ENCODE assay signal across 8 cellular contexts in genomic region chr7:87219545-87220025, GRCh38. TPM values are rescaled to one million over a fixed set of nuclear protein-coding genes. Genes with fewer than 3 reads are reported as not detected.
A peak's percentile ranks its signal among the peaks of the same experiment; 100 is the strongest.
DNase-seq lines count a peak whose midpoint lies in the region; ATAC-seq and TF ChIP-seq lines count a peak whose summit lies in the region.

TMEM243 (minus strand) TSS chr7:87219732; CDS start chr7:87219503, 229 bp downstream.

- ATAC-seq in GM19455 (IDR thresholded peaks at IDR 0.05; ENCODE audit: unreplicated experiment) (peak; percentile 50), HG03575 (IDR thresholded peaks at IDR 0.05; ENCODE audit: extremely low read depth, insufficient number of reproducible peaks, low FRiP score, unreplicated experiment) (peak; percentile 31), RWPE2 (ENCODE audit: low read depth) (peak; percentile 68)

- H3K4me3 ChIP-seq in RWPE2 (ENCODE audit: severe bottlenecking): peak within 1 kb of the TSS; percentile 79
- H3K4me3 ChIP-seq in fibroblast of villous mesenchyme (ENCODE audit: low read depth, low read length): peak within 1 kb of the TSS; percentile 94
- peak within 1 kb of the TSS; percentile 95 for H3K4me3 ChIP-seq in neuron (ENCODE audit: low read length)

- DNase-seq in COR-L47 (lab: John Stamatoyannopoulos, UW): peak; percentile 70
- peak; percentile 74 for DNase-seq in RWPE2 (ENCODE audit: low spot score)
- DNase-seq in activated effector memory CD4-positive, alpha-beta T cell treated with Interleukin-2 at 50 U/mL for 16 hours: peak; percentile 78
- peak; percentile 85 for DNase-seq in fibroblast of villous mesenchyme (ENCODE audit: low read depth)

- H3K9me3 ChIP-seq in RWPE2 (ENCODE audit: severe bottlenecking): no peaks in the 10 kb centered on the region
- H3K9me3 ChIP-seq in neuron (ENCODE audit: low read length): no peaks in the 10 kb centered on the region

- TF ChIP-seq CTCF in RWPE2 (IDR thresholded peaks at IDR 0.05; ENCODE audit: poor library complexity, severe bottlenecking) (peak; percentile 25), fibroblast of villous mesenchyme (IDR thresholded peaks at IDR 0.05; ENCODE audit: insufficient read depth, low read depth, low read length) (peak; percentile 7), subcutaneous adipose tissue (IDR thresholded peaks at IDR 0.05; ENCODE audit: low read depth) (no peak)

- peak within 1 kb of the TSS; percentile 96 for H2AFZ ChIP-seq in neuron (ENCODE audit: low read depth, low read length)

- H3K27me3 ChIP-seq in RWPE2 (ENCODE audit: insufficient read depth, poor library complexity, severe bottlenecking) (no peaks in the 10 kb centered on the region), neuron (ENCODE audit: insufficient read depth, low read length) (peaks cover 4% of the 10 kb centered on the region)

- peak within 1 kb of the TSS; percentile 63 for H3K27ac ChIP-seq in RWPE2 (ENCODE audit: poor library complexity, severe bottlenecking)

- H3K36me3 ChIP-seq in RWPE2 (ENCODE audit: low read depth) (peaks cover 22% of the 10 kb centered on the region), neuron (ENCODE audit: insufficient read depth, low read length) (peaks cover 4% of the 10 kb centered on the region)

- H3K4me1 ChIP-seq in RWPE2 (ENCODE audit: insufficient read depth, poor library complexity, severe bottlenecking): peaks cover 4% of the 10 kb centered on the region
- peaks cover 17% of the 10 kb centered on the region for H3K4me1 ChIP-seq in neuron (ENCODE audit: insufficient read depth, low read length)

RNA-seq across cellular contexts. Expression of gene TMEM243, which starts in this region (rescaled TPM):
- total RNA-seq in fibroblast of villous mesenchyme (26.4 and 35.8 TPM in 2 replicates), subcutaneous adipose tissue (10 to 100 TPM; 23.0 to 60.5 (median 45.7) TPM)

Comparison
In these comparisons a context has a peak if more than half of its experiments do, and no peak if none do; other contexts are left out.
1. Peak in every context shown above with its lines: DNase-seq, ATAC-seq, H3K4me3 ChIP-seq and H3K27ac ChIP-seq.